Comparison of ENCODE assay signal across 1 cellular context in the genomic region with DNA sequence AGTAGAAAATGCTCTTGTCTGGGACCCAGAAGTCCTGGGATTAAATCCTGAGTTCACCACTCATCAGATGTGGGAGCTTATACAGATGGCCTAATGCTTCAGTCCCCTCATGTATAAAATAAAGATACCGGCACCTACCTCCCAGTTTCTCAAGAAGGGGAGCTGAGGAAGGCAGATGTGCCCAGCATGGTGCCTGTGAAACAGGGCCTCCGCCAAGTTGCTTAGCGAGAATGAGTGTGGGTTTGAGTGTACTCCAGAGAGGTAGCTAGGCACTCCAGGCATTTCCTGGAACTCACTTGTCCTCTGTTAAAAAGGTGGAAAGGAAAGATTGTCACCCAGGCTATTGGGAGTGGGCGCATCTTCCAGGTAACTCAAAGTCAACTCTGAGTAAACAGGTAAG.
TF ChIP-seq lines count a peak whose summit lies in the region.

No MANE protein-coding gene starts in this region.

TF ChIP-seq in H1, 55 proteins besides CTCF, POLR2A, EP300 and RAD21:
- TF ChIP-seq KDM5A (IDR thresholded peaks at IDR 0.05; ENCODE audit: low read length), result no peak
- no peak for TF ChIP-seq YY1 (IDR thresholded peaks at IDR 0.05; ENCODE audit: low read depth, low read length)
- no peak for TF ChIP-seq SIRT6 (IDR thresholded peaks at IDR 0.05; ENCODE audit: low read length)
- TF ChIP-seq PHF8 (conservative IDR thresholded peaks at IDR 0.05; ENCODE audit: low read depth, low read length), result no peak
- TF ChIP-seq HDAC6 (IDR thresholded peaks at IDR 0.05; ENCODE audit: low read depth, low read length), result no peak
- TF ChIP-seq MAFK (IDR thresholded peaks at IDR 0.05; ENCODE audit: low read depth, low read length), result no peak
- no peak for TF ChIP-seq SIX5 (IDR thresholded peaks at IDR 0.05; ENCODE audit: low read depth, low read length)
- TF ChIP-seq JUND (IDR thresholded peaks at IDR 0.05; ENCODE audit: low read length), result no peak
- TF ChIP-seq, protein P1, sequence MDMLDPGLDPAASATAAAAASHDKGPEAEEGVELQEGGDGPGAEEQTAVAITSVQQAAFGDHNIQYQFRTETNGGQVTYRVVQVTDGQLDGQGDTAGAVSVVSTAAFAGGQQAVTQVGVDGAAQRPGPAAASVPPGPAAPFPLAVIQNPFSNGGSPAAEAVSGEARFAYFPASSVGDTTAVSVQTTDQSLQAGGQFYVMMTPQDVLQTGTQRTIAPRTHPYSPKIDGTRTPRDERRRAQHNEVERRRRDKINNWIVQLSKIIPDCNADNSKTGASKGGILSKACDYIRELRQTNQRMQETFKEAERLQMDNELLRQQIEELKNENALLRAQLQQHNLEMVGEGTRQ (IDR thresholded peaks at IDR 0.05; ENCODE audit: low read length), result no peak
- no peak for TF ChIP-seq BCL11A (IDR thresholded peaks at IDR 0.05; ENCODE audit: low read depth in 2 of 2, low read length in 2 of 2)
- TF ChIP-seq CBX5 (IDR thresholded peaks at IDR 0.05; ENCODE audit: low read depth, low read length), result no peak
- no peak for TF ChIP-seq CTBP2 (IDR thresholded peaks at IDR 0.05; ENCODE audit: borderline replicate concordance, insufficient read depth, insufficient read length, low read length)
- no peak for TF ChIP-seq NRF1 (IDR thresholded peaks at IDR 0.05; ENCODE audit: low read depth, low read length)
